In genomic region chr2:12455626-12456025, GRCh38 we compare ENCODE assay signal across 15 cellular contexts.
DNase-seq lines count a peak whose midpoint lies in the region; ATAC-seq and TF ChIP-seq lines count a peak whose summit lies in the region.
"Had no signal": no experiment of that assay in that cellular context is flagged by ENCODE, and none has a peak within 500 bp of the region (broad histone marks: within the 10 kb centered on the region; RNA-seq: fewer than 3 reads in every experiment).

No MANE protein-coding gene starts in this region.

- H3F3A ChIP-seq in GM23248 (ENCODE audit: insufficient read depth), result peaks cover 14% of the 10 kb centered on the region

- dilution Hi-C loops in mammary epithelial cell (cut with HindIII; ENCODE audit: low sequenced_read_pairs), result no loop called here

- H3K4me2 ChIP-seq in GM23248 (ENCODE audit: unreplicated experiment) (peak overlapping the region; percentile 15), mammary epithelial cell (ENCODE audit: insufficient read depth, low read depth, low read length) (peak overlapping the region; percentile 5)

- CTCF ChIA-PET in mammary epithelial cell (lab: Charles Lee; ENCODE audit: low non-redundant PET), result no interaction called here

- no peaks in the 10 kb centered on the region for H3K27me3 ChIP-seq in GM23248 (replicated peaks; ENCODE audit: insufficient read depth)
- H3K27me3 ChIP-seq in mammary epithelial cell (ENCODE audit: insufficient read depth, low read length), result no peaks in the 10 kb centered on the region
- H3K27me3 ChIP-seq in gastroesophageal sphincter, result no peaks in the 10 kb centered on the region
- H3K27me3 ChIP-seq: BE2C, brain microvascular endothelial cell, MG63, spleen had no signal

- in situ Hi-C loops in GM23248 (cut with MboI) (no loop called here), mammary epithelial cell (cut with MboI; ENCODE audit: low sequenced_read_pairs in 2 of 2) (loop anchor here in 1 of 2 donors (25.0 kb wide), 1 partner anchor 257 kb away; the partner anchor contains the start of gene TRIB2)

- H2AFZ ChIP-seq in GM23248 (no peak overlapping the region), mammary epithelial cell (ENCODE audit: low read depth, low read length) (no peak overlapping the region)

- H3K9me3 ChIP-seq in GM23248 (ENCODE audit: low read depth) (no peaks in the 10 kb centered on the region), mammary epithelial cell (replicated peaks; ENCODE audit: insufficient read depth, low read length) (no peaks in the 10 kb centered on the region), gastroesophageal sphincter (no peaks in the 10 kb centered on the region)
- H3K9me3 ChIP-seq: BE2C, MG63, spleen, thoracic aorta had no signal

- no peaks in the 10 kb centered on the region for H3K36me3 ChIP-seq in GM23248 (ENCODE audit: low read depth)
- no peaks in the 10 kb centered on the region for H3K36me3 ChIP-seq in mammary epithelial cell (ENCODE audit: insufficient read depth, low read length)
- no peaks in the 10 kb centered on the region for H3K36me3 ChIP-seq in gastroesophageal sphincter
- H3K36me3 ChIP-seq: BE2C, brain microvascular endothelial cell, MG63, spleen, thoracic aorta had no signal

- ATAC-seq in HG03095 (IDR thresholded peaks at IDR 0.05; ENCODE audit: unreplicated experiment), result no peak
- ATAC-seq in gastroesophageal sphincter, result no peak
- no peak for ATAC-seq in GM19463 (IDR thresholded peaks at IDR 0.05; ENCODE audit: unreplicated experiment)

- DNase-seq in AG20443 (ENCODE audit: low spot score) (peak; percentile 29), GM23248 (peak; percentile 58), mammary epithelial cell (no peak), iris pigment epithelial cell (ENCODE audit: low read depth) (peak; percentile 73), HK-2 (ENCODE audit: unreplicated experiment) (no peak)
- DNase-seq: BE2C; effector CD8-positive, alpha-beta T cell; NCI-H1694 had no signal

- TF ChIP-seq POLR2A in gastroesophageal sphincter (IDR thresholded peaks at IDR 0.05), result no peak

- no peak for TF ChIP-seq EP300 in gastroesophageal sphincter (IDR thresholded peaks at IDR 0.05)

- H4K20me1 ChIP-seq in GM23248 (ENCODE audit: insufficient read depth) (no peaks in the 10 kb centered on the region), mammary epithelial cell (ENCODE audit: insufficient read depth, low read length) (no peaks in the 10 kb centered on the region)

- peaks cover 16% of the 10 kb centered on the region for H3K4me1 ChIP-seq in GM23248 (ENCODE audit: insufficient read depth)
- H3K4me1 ChIP-seq in mammary epithelial cell (ENCODE audit: insufficient read depth, low read length), result peaks cover 8% of the 10 kb centered on the region
- H3K4me1 ChIP-seq in gastroesophageal sphincter, result peaks cover 0 to 31% (median 16%) of the 10 kb centered on the region in 3 donors

- H3K4me3 ChIP-seq in GM23248 (no peak overlapping the region), mammary epithelial cell (replicated peaks in 1 of 3; ENCODE audit: insufficient read depth in 1 of 3, low read depth in 2 of 3, low read length in 3 of 3) (no peak overlapping the region), gastroesophageal sphincter (no peak overlapping the region)

- no peaks in the 10 kb centered on the region for H3K9me2 ChIP-seq in GM23248 (ENCODE audit: insufficient read depth)

- TF ChIP-seq CTCF in mammary epithelial cell (conservative IDR thresholded peaks at IDR 0.05 in 1 of 2, IDR thresholded peaks at IDR 0.05 in 1 of 2; ENCODE audit: extremely low read depth in 1 of 2, insufficient read depth in 1 of 2, low read depth in 1 of 2, low read length in 2 of 2) (no peak), gastroesophageal sphincter (IDR thresholded peaks at IDR 0.05) (no peak)

- H3K79me2 ChIP-seq in GM23248 (ENCODE audit: insufficient read depth) (no peaks in the 10 kb centered on the region), mammary epithelial cell (ENCODE audit: insufficient read depth, low read length) (no peaks in the 10 kb centered on the region)

- no peak overlapping the region for H3K9ac ChIP-seq in GM23248
- H3K9ac ChIP-seq in mammary epithelial cell (ENCODE audit: insufficient read depth, low read length), result no peak overlapping the region

- no TSS peak for BruUV-seq in mammary epithelial cell (replicated peaks; lab: Mats Ljungman, UMichigan)

- H3K27ac ChIP-seq in GM23248 (peak overlapping the region; percentile 5; the same call in 1 of the 2 replicates), mammary epithelial cell (ENCODE audit: insufficient read depth, low read depth, low read length) (no peak overlapping the region), gastroesophageal sphincter (no peak overlapping the region)

- intact Hi-C loops in mammary epithelial cell (cut with micrococcal nuclease), result loop anchor here (1.0 to 10.0 kb wide), 4 partner anchors 52 to 591 kb away; partner anchors contain the start of gene TRIB2

- 2 to 13% methylated on average over 2 of the region's 2 CpGs for WGBS in GM23248 (ENCODE audit: low coverage in 1 of 2, low lambda C conversion rate in 2 of 2, missing lambda C conversion rate in 2 of 2), 2 experiments
- 40% methylated on average over 2 of the region's 2 CpGs for WGBS in mammary epithelial cell (ENCODE audit: low coverage, missing lambda C conversion rate)
- 29 to 72% methylated on average over 2 of the region's 2 CpGs for WGBS in gastroesophageal sphincter (ENCODE audit: low coverage in 1 of 2), 2 donors

Comparison
In these comparisons a context has a peak if more than half of its experiments do, and no peak if none do; other contexts are left out.
1. DNase-seq: peak in AG20443 (single experiment), GM23248 (single experiment) and iris pigment epithelial cell (single experiment); none in mammary epithelial cell (single experiment) and HK-2 (single experiment).